ENCODE assay signal across 8 cellular contexts in genomic region chr17:56912105-56912999, GRCh38. TPM values are rescaled to one million over a fixed set of nuclear protein-coding genes. Genes with fewer than 3 reads are reported as not detected.
A peak's percentile ranks its signal among the peaks of the same experiment; 100 is the strongest.
DNase-seq lines count a peak whose midpoint lies in the region; ATAC-seq, FAIRE-seq and TF ChIP-seq lines count a peak whose summit lies in the region.

No MANE protein-coding gene starts in this region.

- peaks cover 0 to 14% (median 6%) of the 10 kb centered on the region in 4 donors for H3K36me3 ChIP-seq in sigmoid colon

- H3K36me3 Mint-ChIP-seq in T-helper 1 cell treated with Interleukin-12 subunit alpha and Interleukin-12 subunit beta and Interleukin-4 antibody, amounts not matched to agents 30 μg/mL and 1 μg/mL, for 36 hours (ENCODE audit: low read depth), result peaks cover 45% of the 10 kb centered on the region

- TF ChIP-seq EP300 in sigmoid colon (IDR thresholded peaks at IDR 0.05), result no peak

- intact Hi-C loops in sigmoid colon (cut with DNase I), result no loop called here

- peak overlapping the region; percentile 84 for H3K27ac Mint-ChIP-seq in T-helper 1 cell treated with Interleukin-12 subunit alpha and Interleukin-12 subunit beta and Interleukin-4 antibody, amounts not matched to agents 30 μg/mL and 1 μg/mL, for 36 hours

- TF ChIP-seq CTCF in fibroblast of the aortic adventitia (IDR thresholded peaks at IDR 0.05; ENCODE audit: insufficient read depth, low read length) (no peak), sigmoid colon (IDR thresholded peaks at IDR 0.05) (no peak)

- peak; percentile 67 for FAIRE-seq in GM12892 (lab: Jason Lieb, UNC)

- 11 to 44% methylated on average over 21 of the region's 21 CpGs for WGBS in sigmoid colon, 2 donors

- ATAC-seq in HG02884 (IDR thresholded peaks at IDR 0.05; ENCODE audit: unreplicated experiment), result no peak
- ATAC-seq in HG02798 (IDR thresholded peaks at IDR 0.05; ENCODE audit: poor library complexity, unreplicated experiment), result no peak

- peak overlapping the region; percentile 98 for H3K4me3 ChIP-seq in fibroblast of the aortic adventitia (ENCODE audit: low read depth, low read length)
- H3K4me3 ChIP-seq in sigmoid colon, result peak overlapping the region; percentile 75 to 94 (median 86)

- peak overlapping the region; percentile 93 for H3K4me3 Mint-ChIP-seq in T-helper 1 cell treated with Interleukin-12 subunit alpha and Interleukin-12 subunit beta and Interleukin-4 antibody, amounts not matched to agents 30 μg/mL and 1 μg/mL, for 36 hours

- H3K27me3 Mint-ChIP-seq in T-helper 1 cell treated with Interleukin-12 subunit alpha and Interleukin-12 subunit beta and Interleukin-4 antibody, amounts not matched to agents 30 μg/mL and 1 μg/mL, for 36 hours (ENCODE audit: low read depth), result no peaks in the 10 kb centered on the region

- H3K9me3 ChIP-seq in sigmoid colon, result no peaks in the 10 kb centered on the region

- H3K4me1 ChIP-seq in sigmoid colon, result peaks cover 0 to 44% (median 40%) of the 10 kb centered on the region in 4 donors

- DNase-seq in GM12892 (ENCODE audit: insufficient read length) (no peak), fibroblast of the aortic adventitia (ENCODE audit: low read depth) (peak; percentile 59), sigmoid colon (peak; percentile 88), HPDE6-E6E7 (ENCODE audit: extremely low spot score) (no peak), DMS153 treated with DMSO at 0.1 percent for 48 hours (lab: John Stamatoyannopoulos, UW; ENCODE audit: unreplicated experiment) (no peak)

- TF ChIP-seq POLR2A in GM12892 (IDR thresholded peaks at IDR 0.05; ENCODE audit: low read depth, low read length) (no peak), sigmoid colon (IDR thresholded peaks at IDR 0.05) (no peak)

- H3K4me1 Mint-ChIP-seq in T-helper 1 cell treated with Interleukin-12 subunit alpha and Interleukin-12 subunit beta and Interleukin-4 antibody, amounts not matched to agents 30 μg/mL and 1 μg/mL, for 36 hours (ENCODE audit: low read depth), result peaks cover 62% of the 10 kb centered on the region

- peak overlapping the region; percentile 87 to 92 (median 90) for H3K27ac ChIP-seq in sigmoid colon

- H3K27me3 ChIP-seq in sigmoid colon, result no peaks in the 10 kb centered on the region

- H3K9me3 Mint-ChIP-seq in T-helper 1 cell treated with Interleukin-12 subunit alpha and Interleukin-12 subunit beta and Interleukin-4 antibody, amounts not matched to agents 30 μg/mL and 1 μg/mL, for 36 hours, result peaks cover 2% of the 10 kb centered on the region

RNA-seq across cellular contexts. Expression of gene TRIM25, which starts 1.5 kb away (rescaled TPM):
- 44.3 TPM for polyA plus RNA-seq in GM12892 (2012; ENCODE audit: missing spikeins)
- total RNA-seq in fibroblast of the aortic adventitia (ENCODE audit: low replicate concordance) (26.1 and 70.3 TPM in 2 replicates), sigmoid colon (10 to 100 TPM; 12.1 to 37.1 (median 19.9) TPM)
- 10 to 100 TPM; 10.8 to 51.6 (median 31.9) TPM for polyA plus RNA-seq in sigmoid colon

RNA-seq across cellular contexts. Expression of gene COIL, which starts 48.5 kb away (rescaled TPM):
- polyA plus RNA-seq in GM12892 (2012; ENCODE audit: missing spikeins), result 18.5 TPM
- 12.8 and 13.3 TPM in 2 replicates for total RNA-seq in fibroblast of the aortic adventitia (ENCODE audit: low replicate concordance)
- total RNA-seq in sigmoid colon, result 10 to 100 TPM; 11.8 to 15.1 (median 12.3) TPM
- polyA plus RNA-seq in sigmoid colon, result 10 to 100 TPM in 2 of 3 donors, 1 to 10 TPM in 1; 8.3 to 11.4 (median 10.5) TPM

Comparison
In these comparisons a context has a peak if more than half of its experiments do, and no peak if none do; other contexts are left out.
1. DNase-seq: peak in fibroblast of the aortic adventitia (single experiment) and sigmoid colon (single experiment); none in GM12892 (single experiment), HPDE6-E6E7 (single experiment) and DMS153 treated with DMSO at 0.1 percent for 48 hours (single experiment).